ENCODE assay signal across 1 cellular context in the genomic region with DNA sequence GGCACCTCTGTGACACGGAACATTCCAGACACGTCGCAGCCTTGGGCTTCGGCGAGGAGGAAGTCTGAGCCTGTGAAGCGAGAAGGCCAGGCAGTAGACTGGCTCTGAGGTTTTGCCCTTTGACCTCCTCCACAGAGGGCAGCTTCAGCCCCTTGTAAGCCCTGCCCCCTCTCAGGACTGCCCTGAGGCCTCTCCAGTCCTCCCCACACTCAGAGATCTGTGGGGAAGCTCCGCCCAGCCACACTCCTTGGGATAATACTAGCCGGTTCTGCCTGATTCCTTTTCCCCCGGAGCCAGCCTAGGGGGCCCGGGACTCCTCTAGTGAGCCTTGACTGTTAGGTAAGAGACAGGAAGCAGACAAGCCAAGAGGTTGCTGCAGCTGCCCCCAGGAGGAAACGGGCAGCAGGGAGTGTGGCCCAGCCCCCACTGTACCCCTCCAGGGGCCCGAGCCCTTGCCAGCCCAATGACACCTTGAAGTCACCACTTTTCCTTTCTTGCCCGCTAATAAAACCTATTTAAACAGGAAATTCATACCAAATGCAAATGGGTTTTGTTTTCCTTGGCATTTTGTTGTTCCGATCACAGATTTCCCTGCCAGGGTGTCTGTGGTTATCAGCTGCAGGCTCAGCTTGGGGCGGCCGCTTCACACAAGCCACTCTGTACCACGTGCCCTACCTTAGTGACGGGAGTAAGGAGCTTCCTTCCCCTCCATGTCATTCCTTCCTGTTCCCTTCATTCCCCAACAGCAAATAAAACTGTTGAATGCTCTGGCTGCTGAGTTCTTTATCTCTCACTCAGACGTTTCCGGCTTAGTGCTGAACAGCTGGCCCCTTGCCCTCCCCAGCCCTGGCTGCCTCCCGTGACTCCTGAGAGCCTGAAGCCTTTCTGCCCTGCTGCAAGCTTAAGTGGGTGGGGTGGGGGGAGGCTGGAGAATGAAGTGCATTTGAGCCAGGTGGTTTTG.
TF ChIP-seq lines count a peak whose summit lies in the region.

No MANE protein-coding gene starts in this region.

TF ChIP-seq in GM12878, 131 proteins besides CTCF, POLR2A, EP300 and RAD21 (continued from another document):
- TF ChIP-seq, protein P1, sequence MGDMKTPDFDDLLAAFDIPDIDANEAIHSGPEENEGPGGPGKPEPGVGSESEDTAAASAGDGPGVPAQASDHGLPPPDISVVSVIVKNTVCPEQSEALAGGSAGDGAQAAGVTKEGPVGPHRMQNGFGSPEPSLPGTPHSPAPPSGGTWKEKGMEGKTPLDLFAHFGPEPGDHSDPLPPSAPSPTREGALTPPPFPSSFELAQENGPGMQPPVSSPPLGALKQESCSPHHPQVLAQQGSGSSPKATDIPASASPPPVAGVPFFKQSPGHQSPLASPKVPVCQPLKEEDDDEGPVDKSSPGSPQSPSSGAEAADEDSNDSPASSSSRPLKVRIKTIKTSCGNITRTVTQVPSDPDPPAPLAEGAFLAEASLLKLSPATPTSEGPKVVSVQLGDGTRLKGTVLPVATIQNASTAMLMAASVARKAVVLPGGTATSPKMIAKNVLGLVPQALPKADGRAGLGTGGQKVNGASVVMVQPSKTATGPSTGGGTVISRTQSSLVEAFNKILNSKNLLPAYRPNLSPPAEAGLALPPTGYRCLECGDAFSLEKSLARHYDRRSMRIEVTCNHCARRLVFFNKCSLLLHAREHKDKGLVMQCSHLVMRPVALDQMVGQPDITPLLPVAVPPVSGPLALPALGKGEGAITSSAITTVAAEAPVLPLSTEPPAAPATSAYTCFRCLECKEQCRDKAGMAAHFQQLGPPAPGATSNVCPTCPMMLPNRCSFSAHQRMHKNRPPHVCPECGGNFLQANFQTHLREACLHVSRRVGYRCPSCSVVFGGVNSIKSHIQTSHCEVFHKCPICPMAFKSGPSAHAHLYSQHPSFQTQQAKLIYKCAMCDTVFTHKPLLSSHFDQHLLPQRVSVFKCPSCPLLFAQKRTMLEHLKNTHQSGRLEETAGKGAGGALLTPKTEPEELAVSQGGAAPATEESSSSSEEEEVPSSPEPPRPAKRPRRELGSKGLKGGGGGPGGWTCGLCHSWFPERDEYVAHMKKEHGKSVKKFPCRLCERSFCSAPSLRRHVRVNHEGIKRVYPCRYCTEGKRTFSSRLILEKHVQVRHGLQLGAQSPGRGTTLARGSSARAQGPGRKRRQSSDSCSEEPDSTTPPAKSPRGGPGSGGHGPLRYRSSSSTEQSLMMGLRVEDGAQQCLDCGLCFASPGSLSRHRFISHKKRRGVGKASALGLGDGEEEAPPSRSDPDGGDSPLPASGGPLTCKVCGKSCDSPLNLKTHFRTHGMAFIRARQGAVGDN (IDR thresholded peaks at IDR 0.05) = peak; percentile 83
- no peak for TF ChIP-seq STAT3 (IDR thresholded peaks at IDR 0.05; ENCODE audit: low read depth, low read length)
- TF ChIP-seq MEF2B (IDR thresholded peaks at IDR 0.05; ENCODE audit: partially characterized antibody, poor library complexity, severe bottlenecking) = no peak
- TF ChIP-seq ZNF274 (IDR thresholded peaks at IDR 0.05; ENCODE audit: insufficient read depth, insufficient read length) = no peak
- no peak for TF ChIP-seq ZSCAN29 (IDR thresholded peaks at IDR 0.05)
- peak; percentile 8; the same call in 1 of the 2 replicates for TF ChIP-seq ZNF592 (IDR thresholded peaks at IDR 0.05)
